ENCODE assay signal across 35 cellular contexts in the genomic region with DNA sequence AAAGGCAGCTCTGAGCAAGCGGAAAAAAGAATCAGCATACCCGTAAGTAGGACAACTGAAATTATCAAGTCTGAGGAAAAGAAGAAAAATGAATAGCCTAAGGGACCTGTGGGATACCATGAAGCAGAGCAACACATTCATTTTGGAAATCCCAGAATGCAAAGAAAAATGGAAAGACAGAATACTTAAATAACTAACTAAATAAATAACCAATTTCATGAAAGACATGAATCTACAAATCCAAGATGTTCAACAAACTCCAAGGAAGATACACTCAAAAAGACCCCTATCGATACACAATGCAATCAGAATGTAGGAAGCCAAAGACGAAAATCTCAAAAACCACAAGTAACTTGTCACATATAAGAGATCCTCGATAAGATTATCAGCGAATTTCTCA.
"Had no signal": no experiment of that assay in that cellular context is flagged by ENCODE, and none has a peak within 500 bp of the region (broad histone marks: within the 10 kb centered on the region; RNA-seq: fewer than 3 reads in every experiment).

No MANE protein-coding gene starts in this region.

- H3K27me3 Mint-ChIP-seq: activated CD4-positive, alpha-beta T cell treated with anti-CD3 and anti-CD28 coated beads for 36 hours; activated CD4-positive, alpha-beta T cell treated with anti-CD3 and anti-CD28 coated beads, Interleukin-2, amount 10 ng/mL, durations not matched to agents 7 days and 5 days; activated naive CD4-positive, alpha-beta T cell treated with anti-CD3 and anti-CD28 coated beads, Interleukin-2, amount 50 U/mL, for 24 hours; activated naive CD8-positive, alpha-beta T cell treated with anti-CD3 and anti-CD28 coated beads, Interleukin-2, amount 10 ng/mL, durations not matched to agents 7 days and 5 days; activated T-cell treated with anti-CD3 and anti-CD28 coated beads, Interleukin-2, amount 50 U/mL, for 24 hours; activated T-helper 17 cell treated with anti-CD3 and anti-CD28 coated beads, Interleukin-2, amount 50 U/mL, for 72 hours had no signal

- ATAC-seq: activated CD4-positive, alpha-beta T cell treated with anti-CD3 and anti-CD28 coated beads for 36 hours; activated CD8-positive, alpha-beta T cell treated with anti-CD3 and anti-CD28 coated beads, Interleukin-2, amount 10 ng/mL, durations not matched to agents 7 days and 5 days; activated T-helper 17 cell treated with anti-CD3 and anti-CD28 coated beads, Interleukin-2, amount 50 U/mL, for 72 hours; body of pancreas; PC-3; Right ventricle myocardium inferior had no signal

- H3K27me3 ChIP-seq: adrenal gland, body of pancreas, breast epithelium had no signal

- H3K4me1 ChIP-seq: breast epithelium had no signal

- H3K27ac Mint-ChIP-seq: activated CD4-positive, alpha-beta T cell treated with anti-CD3 and anti-CD28 coated beads for 36 hours; activated CD4-positive, alpha-beta T cell treated with anti-CD3 and anti-CD28 coated beads, Interleukin-2, amount 10 ng/mL, durations not matched to agents 7 days and 5 days; activated CD8-positive, alpha-beta T cell treated with anti-CD3 and anti-CD28 coated beads, Interleukin-2, amount 10 ng/mL, durations not matched to agents 7 days and 5 days; activated naive CD4-positive, alpha-beta T cell treated with anti-CD3 and anti-CD28 coated beads, Interleukin-2, amount 50 U/mL, for 24 hours; activated naive CD8-positive, alpha-beta T cell treated with anti-CD3 and anti-CD28 coated beads, Interleukin-2, amount 10 ng/mL, durations not matched to agents 7 days and 5 days; activated T-cell treated with anti-CD3 and anti-CD28 coated beads, Interleukin-2, amount 50 U/mL, for 24 hours; activated T-helper 17 cell treated with anti-CD3 and anti-CD28 coated beads, Interleukin-2, amount 50 U/mL, for 72 hours; T-helper 1 cell treated with Interleukin-12 subunit alpha and Interleukin-12 subunit beta and Interleukin-4 antibody, amounts not matched to agents 30 μg/mL and 1 μg/mL, for 36 hours; T-helper 2 cell treated with Interferon-gamma antibody and Interleukin-4, amounts not matched to agents 5 μg/mL and 100 μg/mL, for 36 hours had no signal

- H3K36me3 ChIP-seq: breast epithelium had no signal

- DNase-seq: activated CD4-positive, alpha-beta T cell treated with anti-CD3 and anti-CD28 coated beads for 36 hours; activated CD4-positive, alpha-beta T cell treated with anti-CD3 and anti-CD28 coated beads, Interleukin-2, amount 10 ng/mL, durations not matched to agents 7 days and 5 days; activated CD4-positive, alpha-beta T cell treated with anti-CD3 and anti-CD28 coated beads, Interleukin-2, amount 50 U/mL, for 48 hours; activated CD8-positive, alpha-beta T cell treated with anti-CD3 and anti-CD28 coated beads, Interleukin-2, amount 10 ng/mL, durations not matched to agents 7 days and 5 days; activated effector memory CD4-positive, alpha-beta T cell treated with anti-CD3 and anti-CD28 coated beads, Interleukin-2, amount 50 U/mL, for 16 hours; activated naive CD4-positive, alpha-beta T cell treated with Interleukin-2 at 50 U/mL for 16 hours; activated naive CD8-positive, alpha-beta T cell treated with anti-CD3 and anti-CD28 coated beads, Interleukin-2, amount 10 ng/mL, durations not matched to agents 7 days and 5 days; activated T-cell treated with anti-CD3 and anti-CD28 coated beads, Interleukin-2, amount 50 U/mL, for 24 hours; adrenal gland; body of pancreas; cerebellar nuclear complex; Karpas-422; KBM-7; NCI-H1105; NCI-H1417 treated with DMSO at 0.1 percent for 48 hours; NCI-H187 treated with DMSO at 0.1 percent for 48 hours; NCI-H2081; NCI-H2171 treated with DMSO at 0.1 percent for 48 hours; NCI-H2227 treated with DMSO at 0.1 percent for 48 hours; NCI-H446; NCI-H510A treated with DMSO at 0.1 percent for 48 hours; NCI-H69; NCI-H82; PC-3; SIG-M5 had no signal

- H3K9me3 ChIP-seq: adrenal gland had no signal

- FAIRE-seq: astrocyte, RCC 7860, TTC549 had no signal

- H3K4me3 Mint-ChIP-seq: activated CD4-positive, alpha-beta T cell treated with anti-CD3 and anti-CD28 coated beads for 36 hours; activated CD4-positive, alpha-beta T cell treated with anti-CD3 and anti-CD28 coated beads, Interleukin-2, amount 10 ng/mL, durations not matched to agents 7 days and 5 days; activated CD8-positive, alpha-beta T cell treated with anti-CD3 and anti-CD28 coated beads, Interleukin-2, amount 10 ng/mL, durations not matched to agents 7 days and 5 days; activated naive CD4-positive, alpha-beta T cell treated with anti-CD3 and anti-CD28 coated beads, Interleukin-2, amount 50 U/mL, for 24 hours; activated naive CD8-positive, alpha-beta T cell treated with anti-CD3 and anti-CD28 coated beads, Interleukin-2, amount 10 ng/mL, durations not matched to agents 7 days and 5 days; activated T-cell treated with anti-CD3 and anti-CD28 coated beads, Interleukin-2, amount 50 U/mL, for 24 hours; activated T-helper 17 cell treated with anti-CD3 and anti-CD28 coated beads, Interleukin-2, amount 50 U/mL, for 72 hours; T-helper 1 cell treated with Interleukin-12 subunit alpha and Interleukin-12 subunit beta and Interleukin-4 antibody, amounts not matched to agents 30 μg/mL and 1 μg/mL, for 36 hours; T-helper 2 cell treated with Interferon-gamma antibody and Interleukin-4, amounts not matched to agents 5 μg/mL and 100 μg/mL, for 36 hours had no signal

- H3K9me3 Mint-ChIP-seq: activated naive CD4-positive, alpha-beta T cell treated with anti-CD3 and anti-CD28 coated beads, Interleukin-2, amount 50 U/mL, for 24 hours had no signal

- H3K4me3 ChIP-seq: adrenal gland, body of pancreas, breast epithelium had no signal

- H3K27ac ChIP-seq: adrenal gland, body of pancreas, breast epithelium, RWPE1 had no signal
